In genomic region chr3:171867976-171868375, GRCh38 we compare ENCODE assay signal across 15 cellular contexts. TPM values are rescaled to one million over a fixed set of nuclear protein-coding genes. Genes with fewer than 3 reads are reported as not detected.
DNase-seq lines count a peak whose midpoint lies in the region; ATAC-seq, FAIRE-seq and TF ChIP-seq lines count a peak whose summit lies in the region.
"Had no signal": no experiment of that assay in that cellular context is flagged by ENCODE, and none has a peak within 500 bp of the region (broad histone marks: within the 10 kb centered on the region; RNA-seq: fewer than 3 reads in every experiment).

No MANE protein-coding gene starts in this region.

- DNase-seq in GM12865 (ENCODE audit: low read depth) (peak; percentile 21), NOMO-1 treated with dmso at 0.1 percent for 144 hours (lab: John Stamatoyannopoulos, UW; ENCODE audit: unreplicated experiment) (peak; percentile 57), epithelial cell of proximal tubule (ENCODE audit: low read depth) (no peak), foreskin melanocyte (no peak), pancreas (no peak)
- DNase-seq: activated CD4-positive, alpha-beta T cell treated with anti-CD3 and anti-CD28 coated beads, Interleukin-2, amount 50 U/mL, for 48 hours; COR-L47; gastrocnemius medialis; naive B cell; stimulated activated CD4-positive, alpha-beta T cell treated with anti-CD3 and anti-CD28 coated beads, Interleukin-4, amount 100 ng/mL, for 1 hour; tibial artery had no signal

- no peak for ATAC-seq in HG03520 (IDR thresholded peaks at IDR 0.05; ENCODE audit: unreplicated experiment)
- no peak for ATAC-seq in pancreas
- ATAC-seq in activated CD4-positive, CD25-positive, alpha-beta regulatory T cell treated with anti-CD3 and anti-CD28 coated beads, Interleukin-2, amount 50 U/mL, for 24 hours = no peak
- ATAC-seq: gastrocnemius medialis, Right ventricle myocardium inferior had no signal

- FAIRE-seq in pancreas (lab: Jason Lieb, UNC) = no peak

- H3K27ac ChIP-seq in 22Rv1 (no peak overlapping the region), pancreas (no peak overlapping the region)
- H3K27ac ChIP-seq: gastrocnemius medialis, tibial artery had no signal

- H3K4me3 ChIP-seq in GM12865 (ENCODE audit: low read depth, low read length) (no peak overlapping the region), epithelial cell of proximal tubule (ENCODE audit: low read depth, low read length) (no peak overlapping the region), pancreas (no peak overlapping the region)
- H3K4me3 ChIP-seq: gastrocnemius medialis, tibial artery had no signal

- H3K9me3 ChIP-seq in pancreas = no peaks in the 10 kb centered on the region
- H3K9me3 ChIP-seq: gastrocnemius medialis, tibial artery had no signal

- 72 to 83% methylated on average over 5 of the region's 5 CpGs for WGBS in pancreas, 2 donors

- TF ChIP-seq CTCF in 22Rv1 (IDR thresholded peaks at IDR 0.05) = peak; percentile 62
- TF ChIP-seq CTCF in GM12865 (IDR thresholded peaks at IDR 0.05; ENCODE audit: insufficient read depth, low read depth, low read length, missing control alignments) = peak; percentile 32
- TF ChIP-seq CTCF in epithelial cell of proximal tubule (conservative IDR thresholded peaks at IDR 0.05; ENCODE audit: low read depth, low read length) = peak; percentile 61
- TF ChIP-seq CTCF in pancreas (IDR thresholded peaks at IDR 0.05) = no peak

- H3K27me3 ChIP-seq in pancreas = no peaks in the 10 kb centered on the region
- H3K27me3 ChIP-seq: gastrocnemius medialis, tibial artery had no signal

- intact Hi-C loops in pancreas (cut with DNase I) = no loop called here

- H3K4me1 ChIP-seq in pancreas = no peaks in the 10 kb centered on the region
- H3K4me1 ChIP-seq: gastrocnemius medialis, tibial artery had no signal

- H3K36me3 ChIP-seq in pancreas = no peaks in the 10 kb centered on the region
- H3K36me3 ChIP-seq: gastrocnemius medialis, tibial artery had no signal

RNA-seq across cellular contexts. Expression of gene TMEM212, which starts 24.8 kb away (rescaled TPM):
- total RNA-seq in epithelial cell of proximal tubule (not detected in 2 replicates), pancreas (not detected)
- polyA plus RNA-seq in pancreas = not detected
- total RNA-seq: gastrocnemius medialis, Right ventricle myocardium inferior had no signal

RNA-seq across cellular contexts. Expression of gene PLD1, which starts 57.7 kb away (rescaled TPM):
- total RNA-seq in epithelial cell of proximal tubule (5.1 and 9.0 TPM in 2 replicates), pancreas (10 to 100 TPM; 25.2 to 62.1 (median 38.6) TPM)
- 10 to 100 TPM; 14.7 to 29.3 TPM for polyA plus RNA-seq in pancreas

Comparison
In these comparisons a context has a peak if more than half of its experiments do, and no peak if none do; other contexts are left out.
1. CTCF ChIP-seq: peak in 22Rv1 (single experiment), GM12865 (single experiment) and epithelial cell of proximal tubule (single experiment); none in pancreas (0 of 4).
2. DNase-seq: peak in GM12865 (single experiment) and NOMO-1 treated with dmso at 0.1 percent for 144 hours (single experiment); none in epithelial cell of proximal tubule (single experiment), foreskin melanocyte (single experiment) and pancreas (0 of 6).